In genomic region chr3:1262246-1262645, GRCh38 we compare ENCODE assay signal across 20 cellular contexts.
"Had no signal": no experiment of that assay in that cellular context is flagged by ENCODE, and none has a peak within 500 bp of the region (broad histone marks: within the 10 kb centered on the region; RNA-seq: fewer than 3 reads in every experiment).

No MANE protein-coding gene starts in this region.

- DNase-seq: colonic mucosa; cortex of kidney; effector CD8-positive, alpha-beta T cell; effector memory CD8-positive, alpha-beta T cell; endodermal cell; foreskin keratinocyte; heart left ventricle; hypothalamus; immature natural killer cell; islet precursor cell; kidney; kidney glomerular epithelial cell; left lung; left ventricle myocardium superior; lower lobe of right lung; mesenchymal stem cell; naive thymus-derived CD4-positive, alpha-beta T cell had no signal

- H3K4me1 ChIP-seq: colonic mucosa, esophagus muscularis mucosa, foreskin keratinocyte, gastroesophageal sphincter, heart left ventricle, left lung, lower lobe of right lung had no signal

- H3K9me3 ChIP-seq: colonic mucosa, esophagus muscularis mucosa, gastroesophageal sphincter, heart left ventricle, left lung, lower lobe of right lung had no signal

- H3K79me2 ChIP-seq: hepatocyte had no signal

- H3K4me3 ChIP-seq: colonic mucosa, esophagus muscularis mucosa, gastroesophageal sphincter, heart left ventricle, hepatocyte, left lung, lower lobe of right lung had no signal

- H3K27me3 ChIP-seq: colonic mucosa, esophagus muscularis mucosa, foreskin keratinocyte, gastroesophageal sphincter, heart left ventricle, hepatocyte, left lung had no signal

- ATAC-seq: effector memory CD8-positive, alpha-beta T cell; foreskin keratinocyte; gastroesophageal sphincter; heart left ventricle; left lung; left ventricle myocardium superior; lower lobe of right lung; naive thymus-derived CD4-positive, alpha-beta T cell had no signal

- H2AFZ ChIP-seq: hepatocyte had no signal

- H3K4me2 ChIP-seq: hepatocyte had no signal

- H3K27ac ChIP-seq: colonic mucosa, esophagus muscularis mucosa, foreskin keratinocyte, gastroesophageal sphincter, heart left ventricle, hepatocyte, left lung, lower lobe of right lung had no signal

- H3K36me3 ChIP-seq: colonic mucosa, esophagus muscularis mucosa, gastroesophageal sphincter, heart left ventricle, left lung, lower lobe of right lung had no signal
